In genomic region chr1:15297975-15298374, GRCh38 we compare ENCODE assay signal across 1 cellular context. TPM values are rescaled to one million over a fixed set of nuclear protein-coding genes. Genes with fewer than 3 reads are reported as not detected.
"Had no signal": no experiment of that assay in that cellular context is flagged by ENCODE, and none has a peak within 500 bp of the region (broad histone marks: within the 10 kb centered on the region; RNA-seq: fewer than 3 reads in every experiment).

No MANE protein-coding gene starts in this region.

RNA-seq across cellular contexts. Expression of gene FHAD1, which starts 51.0 kb away (rescaled TPM):
- total RNA-seq: GM23248 had no signal
